In genomic region chr10:13284050-13284449, GRCh38 we compare ENCODE assay signal across 36 cellular contexts. TPM values are rescaled to one million over a fixed set of nuclear protein-coding genes. Genes with fewer than 3 reads are reported as not detected.
"Had no signal": no experiment of that assay in that cellular context is flagged by ENCODE, and none has a peak within 500 bp of the region (broad histone marks: within the 10 kb centered on the region; RNA-seq: fewer than 3 reads in every experiment).

No MANE protein-coding gene starts in this region.

- H3K27ac ChIP-seq: adrenal gland, esophagus muscularis mucosa, foreskin keratinocyte, gastrocnemius medialis had no signal

- H3K27me3 ChIP-seq: adrenal gland, body of pancreas, esophagus muscularis mucosa, foreskin keratinocyte, gastrocnemius medialis had no signal

- H3K4me1 ChIP-seq: adrenal gland, esophagus muscularis mucosa, foreskin keratinocyte, gastrocnemius medialis had no signal

- H3K4me3 ChIP-seq: adrenal gland, body of pancreas, esophagus muscularis mucosa, gastrocnemius medialis had no signal

- ATAC-seq: activated CD4-positive, alpha-beta T cell treated with anti-CD3 and anti-CD28 coated beads for 36 hours; activated CD8-positive, alpha-beta memory T cell treated with anti-CD3 and anti-CD28 coated beads, Interleukin-2, amount 10 ng/mL, durations not matched to agents 7 days and 5 days; activated CD8-positive, alpha-beta T cell treated with anti-CD3 and anti-CD28 coated beads, Interleukin-2, amount 10 ng/mL, durations not matched to agents 7 days and 5 days; activated naive CD8-positive, alpha-beta T cell treated with anti-CD3 and anti-CD28 coated beads, Interleukin-2, amount 50 U/mL, for 24 hours; effector memory CD8-positive, alpha-beta T cell; foreskin keratinocyte; gastrocnemius medialis; T-helper 17 cell had no signal

- DNase-seq: activated CD4-positive, alpha-beta memory T cell treated with anti-CD3 and anti-CD28 coated beads for 36 hours; activated CD4-positive, alpha-beta T cell treated with anti-CD3 and anti-CD28 coated beads for 36 hours; activated CD4-positive, alpha-beta T cell treated with anti-CD3 and anti-CD28 coated beads, Interleukin-2, amount 10 ng/mL, durations not matched to agents 24 days and 14 days; activated CD4-positive, CD25-positive, alpha-beta regulatory T cell; activated CD4-positive, CD25-positive, alpha-beta regulatory T cell treated with anti-CD3 and anti-CD28 coated beads, Interleukin-2, amount 50 U/mL, for 72 hours; activated CD8-positive, alpha-beta memory T cell treated with anti-CD3 and anti-CD28 coated beads, Interleukin-2, amount 10 ng/mL, durations not matched to agents 7 days and 5 days; activated CD8-positive, alpha-beta memory T cell treated with anti-CD3 and anti-CD28 coated beads, Interleukin-2, amount 50 U/mL, for 4 hours; activated CD8-positive, alpha-beta T cell treated with anti-CD3 and anti-CD28 coated beads, Interleukin-2, amount 10 ng/mL, durations not matched to agents 7 days and 5 days; activated effector memory CD4-positive, alpha-beta T cell treated with anti-CD3 and anti-CD28 coated beads, Interleukin-2, amount 50 U/mL, for 16 hours; activated naive CD4-positive, alpha-beta T cell treated with anti-CD3 and anti-CD28 coated beads for 36 hours; activated naive CD8-positive, alpha-beta T cell treated with anti-CD3 and anti-CD28 coated beads for 36 hours; activated naive CD8-positive, alpha-beta T cell treated with anti-CD3 and anti-CD28 coated beads, Interleukin-2, amount 50 U/mL, for 24 hours; activated T-cell treated with anti-CD3 and anti-CD28 coated beads, Interleukin-2, amount 50 U/mL, for 1 hour; activated T-cell treated with anti-CD3 and anti-CD28 coated beads, Interleukin-2, amount 50 U/mL, for 48 hours; adrenal gland; amygdala; aorta; body of pancreas; caudate nucleus; cortex of kidney; dermis blood vessel endothelial cell; effector CD4-positive, alpha-beta T cell; effector memory CD8-positive, alpha-beta T cell; erythroblast; foreskin keratinocyte; gastrocnemius medialis; glutamatergic neuron; T-helper 1 cell; T-helper 17 cell; T1000 had no signal

- H3K9me3 ChIP-seq: adrenal gland, body of pancreas, esophagus muscularis mucosa, gastrocnemius medialis had no signal

- FAIRE-seq: colon had no signal

RNA-seq across cellular contexts. Expression of gene UCMA, which starts 49.9 kb away (rescaled TPM):
- total RNA-seq: activated CD4-positive, alpha-beta memory T cell treated with anti-CD3 and anti-CD28 coated beads for 36 hours; activated CD4-positive, alpha-beta T cell treated with anti-CD3 and anti-CD28 coated beads for 36 hours; activated CD4-positive, alpha-beta T cell treated with anti-CD3 and anti-CD28 coated beads, Interleukin-2, amount 10 ng/mL, durations not matched to agents 24 days and 14 days; activated CD8-positive, alpha-beta memory T cell treated with anti-CD3 and anti-CD28 coated beads for 36 hours; activated CD8-positive, alpha-beta memory T cell treated with anti-CD3 and anti-CD28 coated beads, Interleukin-2, amount 10 ng/mL, durations not matched to agents 7 days and 5 days; activated CD8-positive, alpha-beta T cell treated with anti-CD3 and anti-CD28 coated beads, Interleukin-2, amount 10 ng/mL, durations not matched to agents 7 days and 5 days; activated naive CD4-positive, alpha-beta T cell treated with anti-CD3 and anti-CD28 coated beads for 36 hours; activated naive CD8-positive, alpha-beta T cell treated with anti-CD3 and anti-CD28 coated beads for 36 hours; activated T-helper 1 cell treated with anti-CD3 and anti-CD28 coated beads, Interleukin-12 subunit alpha, Interleukin-12 subunit beta, Interleukin-2, Interleukin-4 antibody, amounts not matched to agents 30 ng/mL and 10 ng/mL and 1 ng/mL, durations not matched to agents 14 hours and 24 hours and 36 hours; activated T-helper 2 cell treated with anti-CD3 and anti-CD28 coated beads, Interferon-gamma antibody, Interleukin-2, Interleukin-4, amounts not matched to agents 10 μg/mL and 5 μg/mL and 100 μg/mL, durations not matched to agents 14 hours and 24 hours and 36 hours; adrenal gland; aorta; body of pancreas; chondrocyte; dermis blood vessel endothelial cell; esophagus muscularis mucosa; foreskin keratinocyte; gastrocnemius medialis; T-helper 17 cell had no signal
- polyA plus RNA-seq: adrenal gland, aorta, foreskin keratinocyte had no signal
